9 cellular contexts compared by ENCODE assay signal in the genomic region with DNA sequence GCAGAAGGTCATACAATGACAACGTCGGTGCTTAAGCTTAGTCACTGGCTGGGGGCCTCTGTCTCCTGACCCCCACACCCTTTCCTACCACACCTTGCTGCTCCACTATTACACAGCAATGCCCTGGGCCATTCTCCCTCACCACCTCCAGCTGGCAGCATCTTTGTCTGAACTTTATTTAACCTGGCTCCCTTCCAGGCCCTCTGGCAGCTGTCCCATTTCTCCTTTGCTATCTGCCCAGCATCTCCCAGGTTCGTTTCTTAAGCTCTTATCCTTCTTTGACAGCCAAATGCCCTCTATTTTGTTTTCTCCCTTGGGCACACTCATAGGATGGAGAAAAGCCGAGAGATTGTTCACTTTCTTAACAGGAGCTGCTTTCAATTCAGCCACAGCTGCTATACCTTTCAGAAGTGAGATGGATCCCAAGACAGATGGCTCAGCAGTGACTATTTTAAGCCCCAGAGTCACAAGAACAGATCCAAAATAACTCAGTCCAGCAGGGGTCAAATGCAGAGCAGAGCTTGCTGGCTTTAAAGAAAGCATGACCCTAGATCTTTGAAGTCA.
DNase-seq lines count a peak whose midpoint lies in the region; ATAC-seq and TF ChIP-seq lines count a peak whose summit lies in the region.
"Had no signal": no experiment of that assay in that cellular context is flagged by ENCODE, and none has a peak within 500 bp of the region (broad histone marks: within the 10 kb centered on the region; RNA-seq: fewer than 3 reads in every experiment).

No MANE protein-coding gene starts in this region.

- DNase-seq in NCI-H1092 treated with DMSO at 0.1 percent for 48 hours (lab: John Stamatoyannopoulos, UW), result peak; percentile 98
- DNase-seq in PC-3, result peak; percentile 11
- peak; percentile 48 to 67 for DNase-seq in heart right ventricle
- DNase-seq in stomach, result peak; percentile 52
- DNase-seq in hepatic stellate cell (ENCODE audit: low spot score), result no peak
- DNase-seq in Ammon's horn (ENCODE audit: low spot score), result no peak
- DNase-seq in RWPE1 (ENCODE audit: low spot score), result no peak
- DNase-seq: transverse colon had no signal

- POLR2A ChIA-PET in PC-3 (lab: Charles Lee; ENCODE audit: unreplicated experiment) (no interaction called here), RWPE1 (lab: Yijun Ruan, JAX; ENCODE audit: low non-redundant PET) (no interaction called here)

- H3K4me2 ChIP-seq in PC-3 (ENCODE audit: low read length), result no peak overlapping the region

- no peaks in the 10 kb centered on the region for H3K79me2 ChIP-seq in PC-3 (ENCODE audit: low read length)

- ATAC-seq in PC-3 (no peak), heart right ventricle (peak; percentile 93 to 99 (median 96)), GM21619 (IDR thresholded peaks at IDR 0.05; ENCODE audit: unreplicated experiment) (no peak)

- intact Hi-C loops in PC-3 (cut with micrococcal nuclease) (no loop called here), heart right ventricle (cut with DNase I) (loop anchor here in 2 of 10 donors (2.0 to 10.0 kb wide), 2 partner anchors 100 to 1924 kb away; no protein-coding TSS in a partner anchor), stomach (cut with DNase I; ENCODE audit: low total_unique reads) (no loop called here)

- H3K4me1 ChIP-seq in PC-3 (ENCODE audit: insufficient read depth, low read length), result no peaks in the 10 kb centered on the region
- H3K4me1 ChIP-seq in heart right ventricle, result peaks cover 14 to 40% (median 29%) of the 10 kb centered on the region in 9 donors
- H3K4me1 ChIP-seq in stomach, result peaks cover 0 to 19% (median 8%) of the 10 kb centered on the region in 4 donors

- CTCF ChIA-PET in PC-3 (lab: Charles Lee) (no interaction called here), RWPE1 (lab: Yijun Ruan, JAX) (interaction anchor here (0.5 kb wide), 2 partner anchors 10 to 1722 kb away, joined by 3 to 7 read pairs; no protein-coding TSS in a partner anchor)

- H3K9me3 ChIP-seq in PC-3 (ENCODE audit: low read length) (no peaks in the 10 kb centered on the region; the same call in 1 of the 2 replicates), heart right ventricle (peaks cover 0 to 4% (median 0%) of the 10 kb centered on the region in 11 donors), stomach (peaks cover 0 to 5% (median 0%) of the 10 kb centered on the region in 4 donors)
- H3K9me3 ChIP-seq: transverse colon had no signal

- no peak overlapping the region for H3K9ac ChIP-seq in PC-3 (ENCODE audit: low read length)

- H3K27ac ChIP-seq in PC-3 (ENCODE audit: low read length) (no peak overlapping the region), heart right ventricle (peak overlapping the region; percentile 15 to 85 (median 74)), stomach (peak overlapping the region in 2 of 5 donors; percentile 20 to 53), RWPE1 (no peak overlapping the region)
- H3K27ac ChIP-seq: transverse colon had no signal

- no TSS peak for BruUV-seq in PC-3 (replicated peaks; lab: Mats Ljungman, UMichigan)

- no peak overlapping the region for H2AFZ ChIP-seq in PC-3 (ENCODE audit: low read length)

- H3K9me2 ChIP-seq in PC-3 (replicated peaks; ENCODE audit: low read length), result no peaks in the 10 kb centered on the region

- no peak overlapping the region for H3K4me3 ChIP-seq in PC-3 (ENCODE audit: low read length)
- peak overlapping the region in 3 of 10 donors; percentile 3 to 15 (median 10) for H3K4me3 ChIP-seq in heart right ventricle
- no peak overlapping the region for H3K4me3 ChIP-seq in stomach
- H3K4me3 ChIP-seq: transverse colon had no signal

- H3K27me3 ChIP-seq in PC-3 (ENCODE audit: low read length) (no peaks in the 10 kb centered on the region), heart right ventricle (no peaks in the 10 kb centered on the region), stomach (no peaks in the 10 kb centered on the region)
- H3K27me3 ChIP-seq: transverse colon had no signal

- no peak for TF ChIP-seq POLR2A in stomach (IDR thresholded peaks at IDR 0.05)

- no peaks in the 10 kb centered on the region for H4K20me1 ChIP-seq in PC-3 (ENCODE audit: low read length)

- TF ChIP-seq CTCF in PC-3 (conservative IDR thresholded peaks at IDR 0.05; ENCODE audit: low read depth, low read length) (no peak), heart right ventricle (IDR thresholded peaks at IDR 0.05) (peak in 2 of 9 donors; percentile 6 to 7), stomach (IDR thresholded peaks at IDR 0.05) (no peak), RWPE1 (conservative IDR thresholded peaks at IDR 0.05; ENCODE audit: low read depth) (no peak)

- H3F3A ChIP-seq in PC-3 (ENCODE audit: low read length, unreplicated experiment), result no peaks in the 10 kb centered on the region

- 2 to 5% methylated on average over 4 of the region's 4 CpGs for WGBS in heart right ventricle, 2 donors
- WGBS in stomach, 5 donors, result 11 to 23% (median 15%) methylated on average over 4 of the region's 4 CpGs

- H3K36me3 ChIP-seq in PC-3 (ENCODE audit: low read depth, low read length) (no peaks in the 10 kb centered on the region), heart right ventricle (no peaks in the 10 kb centered on the region), stomach (no peaks in the 10 kb centered on the region)
- H3K36me3 ChIP-seq: transverse colon had no signal

- TF ChIP-seq EP300 in stomach (IDR thresholded peaks at IDR 0.05), result no peak

Comparison
In these comparisons a context has a peak if more than half of its experiments do, and no peak if none do; other contexts are left out.
1. DNase-seq: peak in NCI-H1092 treated with DMSO at 0.1 percent for 48 hours (single experiment), PC-3 (single experiment), heart right ventricle (2 of 2) and stomach (single experiment); none in hepatic stellate cell (single experiment), Ammon's horn (single experiment) and RWPE1 (single experiment).
2. ATAC-seq: peak in heart right ventricle (8 of 8); none in PC-3 (single experiment) and GM21619 (single experiment).
3. H3K27ac ChIP-seq: peak in heart right ventricle (10 of 10); none in PC-3 (single experiment) and RWPE1 (single experiment).